Comparison of ENCODE assay signal across 23 cellular contexts in genomic region chr4:56414135-56414675, GRCh38. TPM values are rescaled to one million over a fixed set of nuclear protein-coding genes. Genes with fewer than 3 reads are reported as not detected.
DNase-seq lines count a peak whose midpoint lies in the region; ATAC-seq and TF ChIP-seq lines count a peak whose summit lies in the region.
"Had no signal": no experiment of that assay in that cellular context is flagged by ENCODE, and none has a peak within 500 bp of the region (broad histone marks: within the 10 kb centered on the region; RNA-seq: fewer than 3 reads in every experiment).

No MANE protein-coding gene starts in this region.

- intact Hi-C loops in upper lobe of right lung (cut with DNase I), result no loop called here

- no peaks in the 10 kb centered on the region for H3K27me3 ChIP-seq in ACC112 (ENCODE audit: insufficient read depth, low read length)
- no peaks in the 10 kb centered on the region for H3K27me3 ChIP-seq in duodenal mucosa (ENCODE audit: control insufficient read depth in 1 of 2, insufficient read depth in 2 of 2, low read length in 2 of 2)
- H3K27me3 ChIP-seq in upper lobe of right lung, result no peaks in the 10 kb centered on the region
- H3K27me3 ChIP-seq: tibial artery had no signal

- no peak overlapping the region for H3K4me3 Mint-ChIP-seq in mesothelial cell of epicardium
- H3K4me3 Mint-ChIP-seq in activated T-cell treated with anti-CD3 and anti-CD28 coated beads, Interleukin-2, amount 50 U/mL, for 72 hours, result no peak overlapping the region
- H3K4me3 Mint-ChIP-seq: CD4-positive, CD25-positive, alpha-beta regulatory T cell; naive thymus-derived CD8-positive, alpha-beta T cell; stimulated activated effector memory CD8-positive, alpha-beta T cell treated with anti-CD3 and anti-CD28 coated beads, Interleukin-12 subunit alpha, Interleukin-12 subunit beta, amount 100 ng/mL, for 72 hours had no signal

- H3K9me3 Mint-ChIP-seq in mesothelial cell of epicardium, result no peaks in the 10 kb centered on the region
- H3K9me3 Mint-ChIP-seq in activated T-cell treated with anti-CD3 and anti-CD28 coated beads, Interleukin-2, amount 50 U/mL, for 72 hours, result no peaks in the 10 kb centered on the region
- H3K9me3 Mint-ChIP-seq: activated T-helper 2 cell treated with anti-CD3 and anti-CD28 coated beads, Interferon-gamma antibody, Interleukin-2, Interleukin-4, amounts not matched to agents 10 μg/mL and 5 μg/mL and 100 μg/mL, durations not matched to agents 14 hours and 24 hours and 36 hours; CD4-positive, CD25-positive, alpha-beta regulatory T cell; naive thymus-derived CD8-positive, alpha-beta T cell; stimulated activated effector memory CD8-positive, alpha-beta T cell treated with anti-CD3 and anti-CD28 coated beads, Interleukin-12 subunit alpha, Interleukin-12 subunit beta, amount 100 ng/mL, for 72 hours had no signal

- H3K4me1 ChIP-seq in ACC112 (ENCODE audit: control insufficient read depth, insufficient read depth, low read length, unreplicated experiment) (peaks cover 18% of the 10 kb centered on the region), duodenal mucosa (ENCODE audit: control insufficient read depth in 1 of 2, insufficient read depth in 2 of 2, low read length in 2 of 2) (peaks cover 0 to 3% of the 10 kb centered on the region in 2 donors), upper lobe of right lung (no peaks in the 10 kb centered on the region)

- no peaks in the 10 kb centered on the region for H3K9me3 ChIP-seq in duodenal mucosa (ENCODE audit: control insufficient read depth in 1 of 2, low read length in 2 of 2)
- H3K9me3 ChIP-seq in upper lobe of right lung, result no peaks in the 10 kb centered on the region
- H3K9me3 ChIP-seq: A549, tibial artery had no signal

- H3K4me3 ChIP-seq in ACC112 (ENCODE audit: low read depth, low read length) (peak overlapping the region; percentile 70), LNCaP clone FGC (ENCODE audit: low read depth, low read length) (peak overlapping the region; percentile 16), duodenal mucosa (ENCODE audit: low read depth in 1 of 2, low read length in 2 of 2) (peak overlapping the region; percentile 28 to 30), upper lobe of right lung (no peak overlapping the region)
- H3K4me3 ChIP-seq: A549, tibial artery had no signal

- no peaks in the 10 kb centered on the region for H3K36me3 Mint-ChIP-seq in mesothelial cell of epicardium
- H3K36me3 Mint-ChIP-seq in activated T-cell treated with anti-CD3 and anti-CD28 coated beads, Interleukin-2, amount 50 U/mL, for 72 hours (ENCODE audit: insufficient read depth in 2 of 2), result no peaks in the 10 kb centered on the region
- H3K36me3 Mint-ChIP-seq: CD4-positive, CD25-positive, alpha-beta regulatory T cell; naive thymus-derived CD8-positive, alpha-beta T cell had no signal

- DNase-seq in LNCaP clone FGC (ENCODE audit: low read depth) (no peak), mesothelial cell of epicardium (ENCODE audit: low spot score in 2 of 2, unreplicated experiment in 2 of 2) (no peak), upper lobe of right lung (no peak), NCI-H1417 (lab: John Stamatoyannopoulos, UW) (no peak)
- DNase-seq in activated naive CD4-positive, alpha-beta T cell treated with Interleukin-2 at 50 U/mL for 16 hours, result no peak
- no peak for DNase-seq in activated T-cell treated with anti-CD3 and anti-CD28 coated beads, Interleukin-2, amount 50 U/mL, for 72 hours
- DNase-seq: activated CD4-positive, CD25-positive, alpha-beta regulatory T cell; CD4-positive, CD25-positive, alpha-beta regulatory T cell; central memory CD4-positive, alpha-beta T cell; DMS53; effector memory CD4-positive, alpha-beta T cell; MV-4-11; naive thymus-derived CD8-positive, alpha-beta T cell; NCI-H2029 treated with DMSO at 0.1 percent for 48 hours; NCI-H510A; Right ventricle myocardium superior; T-helper 2 cell; tibial artery had no signal

- H3K27ac ChIP-seq in ACC112 (ENCODE audit: low read depth, low read length), result peak overlapping the region; percentile 63
- H3K27ac ChIP-seq in duodenal mucosa (ENCODE audit: low read depth, low read length), result no peak overlapping the region
- H3K27ac ChIP-seq in upper lobe of right lung, result no peak overlapping the region
- H3K27ac ChIP-seq: A549 had no signal

- TF ChIP-seq CTCF in LNCaP clone FGC (IDR thresholded peaks at IDR 0.05; ENCODE audit: control insufficient read depth, extremely low read depth, insufficient read depth) (no peak), mesothelial cell of epicardium (IDR thresholded peaks at IDR 0.05; ENCODE audit: unreplicated experiment) (no peak), upper lobe of right lung (IDR thresholded peaks at IDR 0.05) (no peak)

- H3K27me3 Mint-ChIP-seq in mesothelial cell of epicardium (ENCODE audit: low read depth), result no peaks in the 10 kb centered on the region
- H3K27me3 Mint-ChIP-seq in activated T-cell treated with anti-CD3 and anti-CD28 coated beads, Interleukin-2, amount 50 U/mL, for 72 hours (ENCODE audit: low read depth), result no peaks in the 10 kb centered on the region
- H3K27me3 Mint-ChIP-seq: CD4-positive, CD25-positive, alpha-beta regulatory T cell; naive thymus-derived CD8-positive, alpha-beta T cell had no signal

- no peak for ATAC-seq in upper lobe of right lung
- no peak for ATAC-seq in activated T-cell treated with anti-CD3 and anti-CD28 coated beads, Interleukin-2, amount 50 U/mL, for 72 hours (replicated peaks in 1 of 2)
- ATAC-seq: A549; naive thymus-derived CD8-positive, alpha-beta T cell; stimulated activated effector memory CD8-positive, alpha-beta T cell treated with anti-CD3 and anti-CD28 coated beads, Interleukin-12 subunit alpha, Interleukin-12 subunit beta, amount 100 ng/mL, for 72 hours had no signal

- H3K9ac ChIP-seq in duodenal mucosa (ENCODE audit: low read depth in 1 of 2, low read length in 2 of 2), result peak overlapping the region in 1 of 2 donors; percentile 22

- H3K4me1 Mint-ChIP-seq in mesothelial cell of epicardium, result peaks cover 44% of the 10 kb centered on the region
- H3K4me1 Mint-ChIP-seq in activated T-cell treated with anti-CD3 and anti-CD28 coated beads, Interleukin-2, amount 50 U/mL, for 72 hours (ENCODE audit: low read depth), result peaks cover 14% of the 10 kb centered on the region

- peaks cover 64% of the 10 kb centered on the region for H3K79me2 ChIP-seq in ACC112 (ENCODE audit: control insufficient read depth, insufficient read depth, low read length, unreplicated experiment)

- peak overlapping the region; percentile 2 for H2AFZ ChIP-seq in ACC112 (ENCODE audit: low read length, unreplicated experiment)

- peak overlapping the region; percentile 85 for H3K27ac Mint-ChIP-seq in mesothelial cell of epicardium
- H3K27ac Mint-ChIP-seq in activated T-cell treated with anti-CD3 and anti-CD28 coated beads, Interleukin-2, amount 50 U/mL, for 72 hours, result no peak overlapping the region
- H3K27ac Mint-ChIP-seq: activated T-helper 2 cell treated with anti-CD3 and anti-CD28 coated beads, Interferon-gamma antibody, Interleukin-2, Interleukin-4, amounts not matched to agents 10 μg/mL and 5 μg/mL and 100 μg/mL, durations not matched to agents 14 hours and 24 hours and 36 hours; CD4-positive, CD25-positive, alpha-beta regulatory T cell; naive thymus-derived CD8-positive, alpha-beta T cell; stimulated activated effector memory CD8-positive, alpha-beta T cell treated with anti-CD3 and anti-CD28 coated beads, Interleukin-12 subunit alpha, Interleukin-12 subunit beta, amount 100 ng/mL, for 72 hours had no signal

- H3K36me3 ChIP-seq in ACC112 (ENCODE audit: insufficient read depth, low read length), result no peaks in the 10 kb centered on the region
- no peaks in the 10 kb centered on the region for H3K36me3 ChIP-seq in duodenal mucosa (ENCODE audit: control insufficient read depth in 1 of 2, insufficient read depth in 2 of 2, low read length in 2 of 2)
- H3K36me3 ChIP-seq in upper lobe of right lung, result no peaks in the 10 kb centered on the region
- H3K36me3 ChIP-seq: tibial artery had no signal

RNA-seq across cellular contexts. Expression of gene PPAT, which starts 21.2 kb away (rescaled TPM):
- total RNA-seq in mesothelial cell of epicardium, result 25.4 to 30.9 TPM (median 26.0 TPM) in 3 replicates
- total RNA-seq in upper lobe of right lung, result 5.8 TPM
- total RNA-seq in activated T-cell treated with anti-CD3 and anti-CD28 coated beads, Interleukin-2, amount 50 U/mL, for 72 hours, result 10 to 100 TPM; 25.6 to 32.7 TPM

RNA-seq across cellular contexts. Expression of gene PAICS, which starts 21.9 kb away (rescaled TPM):
- total RNA-seq in mesothelial cell of epicardium (110 to 121 TPM (median 113 TPM) in 3 replicates), upper lobe of right lung (23.6 TPM)
- total RNA-seq in activated T-cell treated with anti-CD3 and anti-CD28 coated beads, Interleukin-2, amount 50 U/mL, for 72 hours, result 100 to 1,000 TPM; 174 to 190 TPM

RNA-seq across cellular contexts. Expression of gene AASDH, which starts 26.9 kb away (rescaled TPM):
- total RNA-seq in mesothelial cell of epicardium (18.0 to 26.1 TPM (median 21.9 TPM) in 3 replicates), upper lobe of right lung (14.6 TPM)
- 10 to 100 TPM; 17.6 to 18.4 TPM for total RNA-seq in activated T-cell treated with anti-CD3 and anti-CD28 coated beads, Interleukin-2, amount 50 U/mL, for 72 hours

RNA-seq across cellular contexts. Expression of gene SRP72, which starts 53.2 kb away (rescaled TPM):
- total RNA-seq in mesothelial cell of epicardium, result 114 to 121 TPM (median 116 TPM) in 3 replicates
- 85.4 TPM for total RNA-seq in upper lobe of right lung
- 100 to 1,000 TPM; 187 to 200 TPM for total RNA-seq in activated T-cell treated with anti-CD3 and anti-CD28 coated beads, Interleukin-2, amount 50 U/mL, for 72 hours
